Comparison of ENCODE assay signal across 2 cellular contexts in the genomic region with DNA sequence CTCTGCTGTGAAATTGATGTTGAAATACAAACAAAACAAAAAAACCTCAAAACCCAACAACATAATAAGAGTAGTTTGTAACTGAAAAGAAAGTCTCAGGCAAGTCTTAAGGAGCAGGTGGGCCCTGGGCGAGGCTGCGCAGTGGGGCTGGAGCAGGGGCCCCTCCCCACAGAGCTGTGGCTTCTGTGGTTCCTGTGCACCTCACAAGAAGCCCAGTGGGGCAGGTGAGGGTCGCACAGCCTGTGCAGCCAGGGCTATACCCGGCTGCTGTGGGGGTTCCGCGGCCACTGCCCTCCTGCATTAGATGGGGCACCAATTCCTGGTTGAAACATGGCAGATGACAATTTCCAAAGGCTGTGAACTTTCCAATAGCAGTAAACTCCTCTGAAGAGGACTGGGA.
TF ChIP-seq lines count a peak whose summit lies in the region.

No MANE protein-coding gene starts in this region.

TF ChIP-seq in GM23338, 12 proteins besides CTCF, POLR2A, EP300 and RAD21 (continued from another document):
- TF ChIP-seq, protein P1, sequence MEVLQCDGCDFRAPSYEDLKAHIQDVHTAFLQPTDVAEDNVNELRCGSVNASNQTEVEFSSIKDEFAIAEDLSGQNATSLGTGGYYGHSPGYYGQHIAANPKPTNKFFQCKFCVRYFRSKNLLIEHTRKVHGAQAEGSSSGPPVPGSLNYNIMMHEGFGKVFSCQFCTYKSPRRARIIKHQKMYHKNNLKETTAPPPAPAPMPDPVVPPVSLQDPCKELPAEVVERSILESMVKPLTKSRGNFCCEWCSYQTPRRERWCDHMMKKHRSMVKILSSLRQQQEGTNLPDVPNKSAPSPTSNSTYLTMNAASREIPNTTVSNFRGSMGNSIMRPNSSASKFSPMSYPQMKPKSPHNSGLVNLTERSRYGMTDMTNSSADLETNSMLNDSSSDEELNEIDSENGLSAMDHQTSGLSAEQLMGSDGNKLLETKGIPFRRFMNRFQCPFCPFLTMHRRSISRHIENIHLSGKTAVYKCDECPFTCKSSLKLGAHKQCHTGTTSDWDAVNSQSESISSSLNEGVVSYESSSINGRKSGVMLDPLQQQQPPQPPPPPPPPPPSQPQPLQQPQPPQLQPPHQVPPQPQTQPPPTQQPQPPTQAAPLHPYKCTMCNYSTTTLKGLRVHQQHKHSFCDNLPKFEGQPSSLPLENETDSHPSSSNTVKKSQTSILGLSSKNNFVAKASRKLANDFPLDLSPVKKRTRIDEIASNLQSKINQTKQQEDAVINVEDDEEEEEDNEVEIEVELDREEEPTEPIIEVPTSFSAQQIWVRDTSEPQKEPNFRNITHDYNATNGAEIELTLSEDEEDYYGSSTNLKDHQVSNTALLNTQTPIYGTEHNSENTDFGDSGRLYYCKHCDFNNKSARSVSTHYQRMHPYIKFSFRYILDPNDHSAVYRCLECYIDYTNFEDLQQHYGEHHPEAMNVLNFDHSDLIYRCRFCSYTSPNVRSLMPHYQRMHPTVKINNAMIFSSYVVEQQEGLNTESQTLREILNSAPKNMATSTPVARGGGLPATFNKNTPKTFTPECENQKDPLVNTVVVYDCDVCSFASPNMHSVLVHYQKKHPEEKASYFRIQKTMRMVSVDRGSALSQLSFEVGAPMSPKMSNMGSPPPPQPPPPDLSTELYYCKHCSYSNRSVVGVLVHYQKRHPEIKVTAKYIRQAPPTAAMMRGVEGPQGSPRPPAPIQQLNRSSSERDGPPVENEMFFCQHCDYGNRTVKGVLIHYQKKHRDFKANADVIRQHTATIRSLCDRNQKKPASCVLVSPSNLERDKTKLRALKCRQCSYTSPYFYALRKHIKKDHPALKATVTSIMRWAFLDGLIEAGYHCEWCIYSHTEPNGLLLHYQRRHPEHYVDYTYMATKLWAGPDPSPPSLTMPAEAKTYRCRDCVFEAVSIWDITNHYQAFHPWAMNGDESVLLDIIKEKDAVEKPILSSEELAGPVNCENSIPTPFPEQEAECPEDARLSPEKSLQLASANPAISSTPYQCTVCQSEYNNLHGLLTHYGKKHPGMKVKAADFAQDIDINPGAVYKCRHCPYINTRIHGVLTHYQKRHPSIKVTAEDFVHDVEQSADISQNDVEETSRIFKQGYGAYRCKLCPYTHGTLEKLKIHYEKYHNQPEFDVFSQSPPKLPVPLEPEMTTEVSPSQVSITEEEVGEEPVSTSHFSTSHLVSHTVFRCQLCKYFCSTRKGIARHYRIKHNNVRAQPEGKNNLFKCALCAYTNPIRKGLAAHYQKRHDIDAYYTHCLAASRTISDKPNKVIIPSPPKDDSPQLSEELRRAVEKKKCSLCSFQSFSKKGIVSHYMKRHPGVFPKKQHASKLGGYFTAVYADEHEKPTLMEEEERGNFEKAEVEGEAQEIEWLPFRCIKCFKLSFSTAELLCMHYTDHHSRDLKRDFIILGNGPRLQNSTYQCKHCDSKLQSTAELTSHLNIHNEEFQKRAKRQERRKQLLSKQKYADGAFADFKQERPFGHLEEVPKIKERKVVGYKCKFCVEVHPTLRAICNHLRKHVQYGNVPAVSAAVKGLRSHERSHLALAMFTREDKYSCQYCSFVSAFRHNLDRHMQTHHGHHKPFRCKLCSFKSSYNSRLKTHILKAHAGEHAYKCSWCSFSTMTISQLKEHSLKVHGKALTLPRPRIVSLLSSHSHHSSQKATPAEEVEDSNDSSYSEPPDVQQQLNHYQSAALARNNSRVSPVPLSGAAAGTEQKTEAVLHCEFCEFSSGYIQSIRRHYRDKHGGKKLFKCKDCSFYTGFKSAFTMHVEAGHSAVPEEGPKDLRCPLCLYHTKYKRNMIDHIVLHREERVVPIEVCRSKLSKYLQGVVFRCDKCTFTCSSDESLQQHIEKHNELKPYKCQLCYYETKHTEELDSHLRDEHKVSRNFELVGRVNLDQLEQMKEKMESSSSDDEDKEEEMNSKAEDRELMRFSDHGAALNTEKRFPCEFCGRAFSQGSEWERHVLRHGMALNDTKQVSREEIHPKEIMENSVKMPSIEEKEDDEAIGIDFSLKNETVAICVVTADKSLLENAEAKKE (CRISPR knock-in tag; IDR thresholded peaks at IDR 0.05): no peak
- no peak for TF ChIP-seq POLR2AphosphoS5 (IDR thresholded peaks at IDR 0.05; ENCODE audit: low read depth)
- no peak for TF ChIP-seq ZNF331 (CRISPR knock-in tag; IDR thresholded peaks at IDR 0.05; ENCODE audit: low read depth)
- TF ChIP-seq EZH2 (IDR thresholded peaks at IDR 0.05; ENCODE audit: low read depth, unreplicated experiment): no peak
- no peak for TF ChIP-seq STAT1 (IDR thresholded peaks at IDR 0.05; ENCODE audit: unreplicated experiment)
- TF ChIP-seq, protein P2, sequence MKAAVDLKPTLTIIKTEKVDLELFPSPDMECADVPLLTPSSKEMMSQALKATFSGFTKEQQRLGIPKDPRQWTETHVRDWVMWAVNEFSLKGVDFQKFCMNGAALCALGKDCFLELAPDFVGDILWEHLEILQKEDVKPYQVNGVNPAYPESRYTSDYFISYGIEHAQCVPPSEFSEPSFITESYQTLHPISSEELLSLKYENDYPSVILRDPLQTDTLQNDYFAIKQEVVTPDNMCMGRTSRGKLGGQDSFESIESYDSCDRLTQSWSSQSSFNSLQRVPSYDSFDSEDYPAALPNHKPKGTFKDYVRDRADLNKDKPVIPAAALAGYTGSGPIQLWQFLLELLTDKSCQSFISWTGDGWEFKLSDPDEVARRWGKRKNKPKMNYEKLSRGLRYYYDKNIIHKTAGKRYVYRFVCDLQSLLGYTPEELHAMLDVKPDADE (IDR thresholded peaks at IDR 0.05): no peak
- no peak for TF ChIP-seq CREB1 (CRISPR knock-in tag; IDR thresholded peaks at IDR 0.05; ENCODE audit: low read depth)
- TF ChIP-seq JUNB (IDR thresholded peaks at IDR 0.05; ENCODE audit: unreplicated experiment): no peak
- TF ChIP-seq, protein P3, sequence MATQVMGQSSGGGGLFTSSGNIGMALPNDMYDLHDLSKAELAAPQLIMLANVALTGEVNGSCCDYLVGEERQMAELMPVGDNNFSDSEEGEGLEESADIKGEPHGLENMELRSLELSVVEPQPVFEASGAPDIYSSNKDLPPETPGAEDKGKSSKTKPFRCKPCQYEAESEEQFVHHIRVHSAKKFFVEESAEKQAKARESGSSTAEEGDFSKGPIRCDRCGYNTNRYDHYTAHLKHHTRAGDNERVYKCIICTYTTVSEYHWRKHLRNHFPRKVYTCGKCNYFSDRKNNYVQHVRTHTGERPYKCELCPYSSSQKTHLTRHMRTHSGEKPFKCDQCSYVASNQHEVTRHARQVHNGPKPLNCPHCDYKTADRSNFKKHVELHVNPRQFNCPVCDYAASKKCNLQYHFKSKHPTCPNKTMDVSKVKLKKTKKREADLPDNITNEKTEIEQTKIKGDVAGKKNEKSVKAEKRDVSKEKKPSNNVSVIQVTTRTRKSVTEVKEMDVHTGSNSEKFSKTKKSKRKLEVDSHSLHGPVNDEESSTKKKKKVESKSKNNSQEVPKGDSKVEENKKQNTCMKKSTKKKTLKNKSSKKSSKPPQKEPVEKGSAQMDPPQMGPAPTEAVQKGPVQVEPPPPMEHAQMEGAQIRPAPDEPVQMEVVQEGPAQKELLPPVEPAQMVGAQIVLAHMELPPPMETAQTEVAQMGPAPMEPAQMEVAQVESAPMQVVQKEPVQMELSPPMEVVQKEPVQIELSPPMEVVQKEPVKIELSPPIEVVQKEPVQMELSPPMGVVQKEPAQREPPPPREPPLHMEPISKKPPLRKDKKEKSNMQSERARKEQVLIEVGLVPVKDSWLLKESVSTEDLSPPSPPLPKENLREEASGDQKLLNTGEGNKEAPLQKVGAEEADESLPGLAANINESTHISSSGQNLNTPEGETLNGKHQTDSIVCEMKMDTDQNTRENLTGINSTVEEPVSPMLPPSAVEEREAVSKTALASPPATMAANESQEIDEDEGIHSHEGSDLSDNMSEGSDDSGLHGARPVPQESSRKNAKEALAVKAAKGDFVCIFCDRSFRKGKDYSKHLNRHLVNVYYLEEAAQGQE (IDR thresholded peaks at IDR 0.05; ENCODE audit: unreplicated experiment): no peak
- TF ChIP-seq ZNF114 (CRISPR knock-in tag; IDR thresholded peaks at IDR 0.05): no peak

TF ChIP-seq in WTC11, 78 proteins besides CTCF, POLR2A, EP300 and RAD21 (continued from another document):
- TF ChIP-seq, protein P4, sequence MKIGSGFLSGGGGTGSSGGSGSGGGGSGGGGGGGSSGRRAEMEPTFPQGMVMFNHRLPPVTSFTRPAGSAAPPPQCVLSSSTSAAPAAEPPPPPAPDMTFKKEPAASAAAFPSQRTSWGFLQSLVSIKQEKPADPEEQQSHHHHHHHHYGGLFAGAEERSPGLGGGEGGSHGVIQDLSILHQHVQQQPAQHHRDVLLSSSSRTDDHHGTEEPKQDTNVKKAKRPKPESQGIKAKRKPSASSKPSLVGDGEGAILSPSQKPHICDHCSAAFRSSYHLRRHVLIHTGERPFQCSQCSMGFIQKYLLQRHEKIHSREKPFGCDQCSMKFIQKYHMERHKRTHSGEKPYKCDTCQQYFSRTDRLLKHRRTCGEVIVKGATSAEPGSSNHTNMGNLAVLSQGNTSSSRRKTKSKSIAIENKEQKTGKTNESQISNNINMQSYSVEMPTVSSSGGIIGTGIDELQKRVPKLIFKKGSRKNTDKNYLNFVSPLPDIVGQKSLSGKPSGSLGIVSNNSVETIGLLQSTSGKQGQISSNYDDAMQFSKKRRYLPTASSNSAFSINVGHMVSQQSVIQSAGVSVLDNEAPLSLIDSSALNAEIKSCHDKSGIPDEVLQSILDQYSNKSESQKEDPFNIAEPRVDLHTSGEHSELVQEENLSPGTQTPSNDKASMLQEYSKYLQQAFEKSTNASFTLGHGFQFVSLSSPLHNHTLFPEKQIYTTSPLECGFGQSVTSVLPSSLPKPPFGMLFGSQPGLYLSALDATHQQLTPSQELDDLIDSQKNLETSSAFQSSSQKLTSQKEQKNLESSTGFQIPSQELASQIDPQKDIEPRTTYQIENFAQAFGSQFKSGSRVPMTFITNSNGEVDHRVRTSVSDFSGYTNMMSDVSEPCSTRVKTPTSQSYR (CRISPR knock-in tag; IDR thresholded peaks at IDR 0.05): no peak
- TF ChIP-seq, protein P5, sequence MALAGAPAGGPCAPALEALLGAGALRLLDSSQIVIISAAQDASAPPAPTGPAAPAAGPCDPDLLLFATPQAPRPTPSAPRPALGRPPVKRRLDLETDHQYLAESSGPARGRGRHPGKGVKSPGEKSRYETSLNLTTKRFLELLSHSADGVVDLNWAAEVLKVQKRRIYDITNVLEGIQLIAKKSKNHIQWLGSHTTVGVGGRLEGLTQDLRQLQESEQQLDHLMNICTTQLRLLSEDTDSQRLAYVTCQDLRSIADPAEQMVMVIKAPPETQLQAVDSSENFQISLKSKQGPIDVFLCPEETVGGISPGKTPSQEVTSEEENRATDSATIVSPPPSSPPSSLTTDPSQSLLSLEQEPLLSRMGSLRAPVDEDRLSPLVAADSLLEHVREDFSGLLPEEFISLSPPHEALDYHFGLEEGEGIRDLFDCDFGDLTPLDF (CRISPR knock-in tag; IDR thresholded peaks at IDR 0.05): no peak
- no peak for TF ChIP-seq CREM (CRISPR knock-in tag; IDR thresholded peaks at IDR 0.05)
- no peak for TF ChIP-seq RELA (CRISPR knock-in tag; IDR thresholded peaks at IDR 0.05; ENCODE audit: borderline replicate concordance)
- TF ChIP-seq SMAD4 (CRISPR knock-in tag; IDR thresholded peaks at IDR 0.05): no peak
- TF ChIP-seq, protein P6, sequence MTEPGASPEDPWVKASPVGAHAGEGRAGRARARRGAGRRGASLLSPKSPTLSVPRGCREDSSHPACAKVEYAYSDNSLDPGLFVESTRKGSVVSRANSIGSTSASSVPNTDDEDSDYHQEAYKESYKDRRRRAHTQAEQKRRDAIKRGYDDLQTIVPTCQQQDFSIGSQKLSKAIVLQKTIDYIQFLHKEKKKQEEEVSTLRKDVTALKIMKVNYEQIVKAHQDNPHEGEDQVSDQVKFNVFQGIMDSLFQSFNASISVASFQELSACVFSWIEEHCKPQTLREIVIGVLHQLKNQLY (CRISPR knock-in tag; IDR thresholded peaks at IDR 0.05): no peak
- TF ChIP-seq ZNF263 (CRISPR knock-in tag; IDR thresholded peaks at IDR 0.05; ENCODE audit: low read depth): no peak
- no peak for TF ChIP-seq FOXK1 (CRISPR knock-in tag; IDR thresholded peaks at IDR 0.05)
- TF ChIP-seq, protein P7, sequence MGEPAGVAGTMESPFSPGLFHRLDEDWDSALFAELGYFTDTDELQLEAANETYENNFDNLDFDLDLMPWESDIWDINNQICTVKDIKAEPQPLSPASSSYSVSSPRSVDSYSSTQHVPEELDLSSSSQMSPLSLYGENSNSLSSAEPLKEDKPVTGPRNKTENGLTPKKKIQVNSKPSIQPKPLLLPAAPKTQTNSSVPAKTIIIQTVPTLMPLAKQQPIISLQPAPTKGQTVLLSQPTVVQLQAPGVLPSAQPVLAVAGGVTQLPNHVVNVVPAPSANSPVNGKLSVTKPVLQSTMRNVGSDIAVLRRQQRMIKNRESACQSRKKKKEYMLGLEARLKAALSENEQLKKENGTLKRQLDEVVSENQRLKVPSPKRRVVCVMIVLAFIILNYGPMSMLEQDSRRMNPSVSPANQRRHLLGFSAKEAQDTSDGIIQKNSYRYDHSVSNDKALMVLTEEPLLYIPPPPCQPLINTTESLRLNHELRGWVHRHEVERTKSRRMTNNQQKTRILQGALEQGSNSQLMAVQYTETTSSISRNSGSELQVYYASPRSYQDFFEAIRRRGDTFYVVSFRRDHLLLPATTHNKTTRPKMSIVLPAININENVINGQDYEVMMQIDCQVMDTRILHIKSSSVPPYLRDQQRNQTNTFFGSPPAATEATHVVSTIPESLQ (CRISPR knock-in tag; IDR thresholded peaks at IDR 0.05): no peak
- TF ChIP-seq NFYB (CRISPR knock-in tag; conservative IDR thresholded peaks at IDR 0.05; ENCODE audit: low read depth): no peak
- TF ChIP-seq RORB (CRISPR knock-in tag; IDR thresholded peaks at IDR 0.05): no peak
- TF ChIP-seq JUN (CRISPR knock-in tag; IDR thresholded peaks at IDR 0.05): no peak
- TF ChIP-seq ZNF396 (CRISPR knock-in tag; IDR thresholded peaks at IDR 0.05; ENCODE audit: borderline replicate concordance): no peak
- TF ChIP-seq ZNF671 (CRISPR knock-in tag; IDR thresholded peaks at IDR 0.05): no peak
- TF ChIP-seq ZNF317 (CRISPR knock-in tag; IDR thresholded peaks at IDR 0.05; ENCODE audit: borderline replicate concordance, low read depth): no peak
TF ChIP-seq in WTC11: peak in this region for 0.
